Comparison of ENCODE assay signal across 12 cellular contexts in genomic region chr9:27457445-27457844, GRCh38.
DNase-seq lines count a peak whose midpoint lies in the region; ATAC-seq and TF ChIP-seq lines count a peak whose summit lies in the region.
"Had no signal": no experiment of that assay in that cellular context is flagged by ENCODE, and none has a peak within 500 bp of the region (broad histone marks: within the 10 kb centered on the region; RNA-seq: fewer than 3 reads in every experiment).

No MANE protein-coding gene starts in this region.

- intact Hi-C loops in Right ventricle myocardium superior (cut with DNase I): no loop called here
- intact Hi-C loops in cardiac septum (cut with DNase I): no loop called here
- intact Hi-C loops in spleen (cut with DNase I; ENCODE audit: low total_unique reads): no loop called here

- peak; percentile 40 for DNase-seq in Right ventricle myocardium superior
- no peak for DNase-seq in cardiac septum (ENCODE audit: low spot score)
- peak; percentile 5 for DNase-seq in activated naive CD8-positive, alpha-beta T cell treated with anti-CD3 and anti-CD28 coated beads for 36 hours
- DNase-seq in iPS-NIHi11 (ENCODE audit: low spot score): peak; percentile 73
- DNase-seq in spleen: peak; percentile 79
- DNase-seq in natural killer cell treated with Interleukin-12 subunit alpha and Interleukin-12 subunit beta and Interleukin-15 and Interleukin-18, amount 100 ng/mL, for 72 hours (ENCODE audit: low spot score): no peak
- DNase-seq: activated CD4-positive, alpha-beta memory T cell treated with anti-CD3 and anti-CD28 coated beads, Interleukin-2, amount 10 ng/mL, durations not matched to agents 7 days and 5 days; immature natural killer cell; stimulated activated CD4-positive, alpha-beta T cell treated with anti-CD3 and anti-CD28 coated beads, Interleukin-1b, Interleukin-23, amount 100 ng/mL, for 48 hours had no signal

- H3K4me3 Mint-ChIP-seq in activated naive CD8-positive, alpha-beta T cell treated with anti-CD3 and anti-CD28 coated beads for 36 hours: no peak overlapping the region
- no peak overlapping the region for H3K4me3 Mint-ChIP-seq in natural killer cell treated with Interleukin-12 subunit alpha and Interleukin-12 subunit beta and Interleukin-15 and Interleukin-18, amount 100 ng/mL, for 72 hours
- H3K4me3 Mint-ChIP-seq: activated CD4-positive, alpha-beta memory T cell treated with anti-CD3 and anti-CD28 coated beads, Interleukin-2, amount 10 ng/mL, durations not matched to agents 7 days and 5 days; immature natural killer cell had no signal

- no peak for TF ChIP-seq CTCF in spleen (IDR thresholded peaks at IDR 0.05 in 8 of 11, conservative IDR thresholded peaks at IDR 0.05 in 3 of 11)

- no peaks in the 10 kb centered on the region for H3K36me3 Mint-ChIP-seq in activated naive CD8-positive, alpha-beta T cell treated with anti-CD3 and anti-CD28 coated beads for 36 hours
- no peaks in the 10 kb centered on the region for H3K36me3 Mint-ChIP-seq in natural killer cell treated with Interleukin-12 subunit alpha and Interleukin-12 subunit beta and Interleukin-15 and Interleukin-18, amount 100 ng/mL, for 72 hours
- H3K36me3 Mint-ChIP-seq: immature natural killer cell had no signal

- peaks cover 17 to 70% (median 43%) of the 10 kb centered on the region in 6 donors for H3K4me1 ChIP-seq in spleen
- H3K4me1 ChIP-seq: SJSA1 had no signal

- peak overlapping the region in 6 of 8 donors; percentile 11 to 70 (median 57) for H3K27ac ChIP-seq in spleen
- H3K27ac ChIP-seq: SJSA1 had no signal

- H3K27ac Mint-ChIP-seq in activated naive CD8-positive, alpha-beta T cell treated with anti-CD3 and anti-CD28 coated beads for 36 hours: no peak overlapping the region
- no peak overlapping the region for H3K27ac Mint-ChIP-seq in natural killer cell treated with Interleukin-12 subunit alpha and Interleukin-12 subunit beta and Interleukin-15 and Interleukin-18, amount 100 ng/mL, for 72 hours
- H3K27ac Mint-ChIP-seq: activated CD4-positive, alpha-beta memory T cell treated with anti-CD3 and anti-CD28 coated beads, Interleukin-2, amount 10 ng/mL, durations not matched to agents 7 days and 5 days; immature natural killer cell had no signal

- ATAC-seq in Right ventricle myocardium superior (ENCODE audit: poor library complexity) (peak; percentile 39), GM18909 (IDR thresholded peaks at IDR 0.05; ENCODE audit: poor library complexity, unreplicated experiment) (no peak), GM18520 (IDR thresholded peaks at IDR 0.05; ENCODE audit: unreplicated experiment) (no peak)
- ATAC-seq in natural killer cell treated with Interleukin-12 subunit alpha and Interleukin-12 subunit beta and Interleukin-15 and Interleukin-18, amount 100 ng/mL, for 72 hours: no peak

- H3K36me3 ChIP-seq in spleen: peaks cover 0 to 17% (median 10%) of the 10 kb centered on the region in 6 donors
- H3K36me3 ChIP-seq: SJSA1 had no signal

- WGBS in spleen, 5 donors: 30 to 45% (median 35%) methylated on average over 4 of the region's 4 CpGs

- H3K4me1 Mint-ChIP-seq in activated naive CD8-positive, alpha-beta T cell treated with anti-CD3 and anti-CD28 coated beads for 36 hours: peaks cover 13% of the 10 kb centered on the region
- no peaks in the 10 kb centered on the region for H3K4me1 Mint-ChIP-seq in natural killer cell treated with Interleukin-12 subunit alpha and Interleukin-12 subunit beta and Interleukin-15 and Interleukin-18, amount 100 ng/mL, for 72 hours (ENCODE audit: low read depth in 2 of 2)

- TF ChIP-seq POLR2A in spleen (IDR thresholded peaks at IDR 0.05): no peak

- no peaks in the 10 kb centered on the region for H3K27me3 ChIP-seq in spleen (replicated peaks in 1 of 7)
- H3K27me3 ChIP-seq: SJSA1 had no signal

- H3K4me3 ChIP-seq in spleen: no peak overlapping the region
- H3K4me3 ChIP-seq: SJSA1 had no signal

- no peaks in the 10 kb centered on the region for H3K9me3 ChIP-seq in spleen
- H3K9me3 ChIP-seq: SJSA1 had no signal

- H3K9me3 Mint-ChIP-seq in activated naive CD8-positive, alpha-beta T cell treated with anti-CD3 and anti-CD28 coated beads for 36 hours: no peaks in the 10 kb centered on the region
- peaks cover 6% of the 10 kb centered on the region for H3K9me3 Mint-ChIP-seq in natural killer cell treated with Interleukin-12 subunit alpha and Interleukin-12 subunit beta and Interleukin-15 and Interleukin-18, amount 100 ng/mL, for 72 hours
- H3K9me3 Mint-ChIP-seq: activated CD4-positive, alpha-beta memory T cell treated with anti-CD3 and anti-CD28 coated beads, Interleukin-2, amount 10 ng/mL, durations not matched to agents 7 days and 5 days had no signal

- no peaks in the 10 kb centered on the region for H3K27me3 Mint-ChIP-seq in activated naive CD8-positive, alpha-beta T cell treated with anti-CD3 and anti-CD28 coated beads for 36 hours
- H3K27me3 Mint-ChIP-seq in natural killer cell treated with Interleukin-12 subunit alpha and Interleukin-12 subunit beta and Interleukin-15 and Interleukin-18, amount 100 ng/mL, for 72 hours: peaks cover 2 to 13% of the 10 kb centered on the region in 2 donors
- H3K27me3 Mint-ChIP-seq: activated CD4-positive, alpha-beta memory T cell treated with anti-CD3 and anti-CD28 coated beads, Interleukin-2, amount 10 ng/mL, durations not matched to agents 7 days and 5 days had no signal

Comparison
In these comparisons a context has a peak if more than half of its experiments do, and no peak if none do; other contexts are left out.
1. DNase-seq: peak in Right ventricle myocardium superior (single experiment), activated naive CD8-positive, alpha-beta T cell treated with anti-CD3 and anti-CD28 coated beads for 36 hours (single experiment), iPS-NIHi11 (single experiment) and spleen (single experiment); none in cardiac septum (single experiment) and natural killer cell treated with Interleukin-12 subunit alpha and Interleukin-12 subunit beta and Interleukin-15 and Interleukin-18, amount 100 ng/mL, for 72 hours (single experiment).